26 cellular contexts compared by ENCODE assay signal in genomic region chr6:88884361-88884760, GRCh38.
"Had no signal": no experiment of that assay in that cellular context is flagged by ENCODE, and none has a peak within 500 bp of the region (broad histone marks: within the 10 kb centered on the region; RNA-seq: fewer than 3 reads in every experiment).

No MANE protein-coding gene starts in this region.

- DNase-seq: activated CD4-positive, alpha-beta T cell treated with anti-CD3 and anti-CD28 coated beads for 4 hours; activated CD4-positive, alpha-beta T cell treated with anti-CD3 and anti-CD28 coated beads, Interleukin-2, amount 10 ng/mL, durations not matched to agents 7 days and 5 days; activated CD4-positive, alpha-beta T cell treated with anti-CD3 and anti-CD28 coated beads, Interleukin-2, amount 50 U/mL, for 48 hours; activated CD4-positive, CD25-positive, alpha-beta regulatory T cell; activated CD4-positive, CD25-positive, alpha-beta regulatory T cell treated with anti-CD3 and anti-CD28 coated beads, Interleukin-2, amount 50 U/mL, for 72 hours; activated CD8-positive, alpha-beta memory T cell treated with anti-CD3 and anti-CD28 coated beads for 24 hours; activated CD8-positive, alpha-beta T cell treated with anti-CD3 and anti-CD28 coated beads for 36 hours; activated effector memory CD4-positive, alpha-beta T cell treated with Interleukin-2 at 50 U/mL for 16 hours; activated gamma-delta T cell treated with Interleukin-2 at 50 U/mL for 16 hours; activated naive CD4-positive, alpha-beta T cell treated with anti-CD3 and anti-CD28 coated beads, Interleukin-2, amount 50 U/mL, for 16 hours; activated naive CD4-positive, alpha-beta T cell treated with Interleukin-2 at 50 U/mL for 16 hours; activated naive CD8-positive, alpha-beta T cell treated with anti-CD3 and anti-CD28 coated beads, Interleukin-2, amount 10 ng/mL, durations not matched to agents 7 days and 5 days; amniotic stem cell; anterior cingulate cortex; brain microvascular endothelial cell; dorsolateral prefrontal cortex; effector memory CD4-positive, alpha-beta T cell; erythroblast; foreskin keratinocyte; gastrocnemius medialis; glutamatergic neuron; heart left ventricle; T-helper 2 cell had no signal

- H3K27me3 Mint-ChIP-seq: activated CD4-positive, alpha-beta T cell treated with anti-CD3 and anti-CD28 coated beads, Interleukin-2, amount 10 ng/mL, durations not matched to agents 7 days and 5 days; activated CD8-positive, alpha-beta T cell treated with anti-CD3 and anti-CD28 coated beads for 36 hours; activated naive CD8-positive, alpha-beta T cell treated with anti-CD3 and anti-CD28 coated beads, Interleukin-2, amount 10 ng/mL, durations not matched to agents 7 days and 5 days; central memory CD8-positive, alpha-beta T cell; dendritic cell treated with granulocyte-macrophage colony-stimulating factor and Interleukin-4, amounts not matched to agents 40 ng/mL and 50 ng/mL, for 4 days had no signal

- H3K4me1 Mint-ChIP-seq: activated CD4-positive, alpha-beta T cell treated with anti-CD3 and anti-CD28 coated beads, Interleukin-2, amount 10 ng/mL, durations not matched to agents 7 days and 5 days; activated naive CD8-positive, alpha-beta T cell treated with anti-CD3 and anti-CD28 coated beads, Interleukin-2, amount 10 ng/mL, durations not matched to agents 7 days and 5 days had no signal

- H3K27ac Mint-ChIP-seq: activated CD4-positive, alpha-beta T cell treated with anti-CD3 and anti-CD28 coated beads, Interleukin-2, amount 10 ng/mL, durations not matched to agents 7 days and 5 days; activated CD8-positive, alpha-beta T cell treated with anti-CD3 and anti-CD28 coated beads for 36 hours; activated naive CD8-positive, alpha-beta T cell treated with anti-CD3 and anti-CD28 coated beads, Interleukin-2, amount 10 ng/mL, durations not matched to agents 7 days and 5 days; activated T-helper 1 cell treated with anti-CD3 and anti-CD28 coated beads, Interleukin-12 subunit alpha, Interleukin-12 subunit beta, Interleukin-2, Interleukin-4 antibody, amounts not matched to agents 30 ng/mL and 10 ng/mL and 1 ng/mL, durations not matched to agents 14 hours and 24 hours and 36 hours; dendritic cell treated with granulocyte-macrophage colony-stimulating factor and Interleukin-4, amounts not matched to agents 40 ng/mL and 50 ng/mL, for 4 days had no signal

- ATAC-seq: activated CD8-positive, alpha-beta T cell treated with anti-CD3 and anti-CD28 coated beads for 36 hours; foreskin keratinocyte; gastrocnemius medialis; heart left ventricle had no signal

- H3K9me3 Mint-ChIP-seq: activated CD8-positive, alpha-beta T cell treated with anti-CD3 and anti-CD28 coated beads for 36 hours; activated naive CD8-positive, alpha-beta T cell treated with anti-CD3 and anti-CD28 coated beads, Interleukin-2, amount 10 ng/mL, durations not matched to agents 7 days and 5 days; activated T-helper 1 cell treated with anti-CD3 and anti-CD28 coated beads, Interleukin-12 subunit alpha, Interleukin-12 subunit beta, Interleukin-2, Interleukin-4 antibody, amounts not matched to agents 30 ng/mL and 10 ng/mL and 1 ng/mL, durations not matched to agents 14 hours and 24 hours and 36 hours; central memory CD8-positive, alpha-beta T cell; dendritic cell treated with granulocyte-macrophage colony-stimulating factor and Interleukin-4, amounts not matched to agents 40 ng/mL and 50 ng/mL, for 4 days had no signal

- H3K4me3 Mint-ChIP-seq: activated CD4-positive, alpha-beta T cell treated with anti-CD3 and anti-CD28 coated beads, Interleukin-2, amount 10 ng/mL, durations not matched to agents 7 days and 5 days; activated CD8-positive, alpha-beta T cell treated with anti-CD3 and anti-CD28 coated beads for 36 hours; activated naive CD8-positive, alpha-beta T cell treated with anti-CD3 and anti-CD28 coated beads, Interleukin-2, amount 10 ng/mL, durations not matched to agents 7 days and 5 days; activated T-helper 1 cell treated with anti-CD3 and anti-CD28 coated beads, Interleukin-12 subunit alpha, Interleukin-12 subunit beta, Interleukin-2, Interleukin-4 antibody, amounts not matched to agents 30 ng/mL and 10 ng/mL and 1 ng/mL, durations not matched to agents 14 hours and 24 hours and 36 hours; central memory CD8-positive, alpha-beta T cell; dendritic cell treated with granulocyte-macrophage colony-stimulating factor and Interleukin-4, amounts not matched to agents 40 ng/mL and 50 ng/mL, for 4 days had no signal
